Comparison of ENCODE assay signal across 22 cellular contexts in the genomic region with DNA sequence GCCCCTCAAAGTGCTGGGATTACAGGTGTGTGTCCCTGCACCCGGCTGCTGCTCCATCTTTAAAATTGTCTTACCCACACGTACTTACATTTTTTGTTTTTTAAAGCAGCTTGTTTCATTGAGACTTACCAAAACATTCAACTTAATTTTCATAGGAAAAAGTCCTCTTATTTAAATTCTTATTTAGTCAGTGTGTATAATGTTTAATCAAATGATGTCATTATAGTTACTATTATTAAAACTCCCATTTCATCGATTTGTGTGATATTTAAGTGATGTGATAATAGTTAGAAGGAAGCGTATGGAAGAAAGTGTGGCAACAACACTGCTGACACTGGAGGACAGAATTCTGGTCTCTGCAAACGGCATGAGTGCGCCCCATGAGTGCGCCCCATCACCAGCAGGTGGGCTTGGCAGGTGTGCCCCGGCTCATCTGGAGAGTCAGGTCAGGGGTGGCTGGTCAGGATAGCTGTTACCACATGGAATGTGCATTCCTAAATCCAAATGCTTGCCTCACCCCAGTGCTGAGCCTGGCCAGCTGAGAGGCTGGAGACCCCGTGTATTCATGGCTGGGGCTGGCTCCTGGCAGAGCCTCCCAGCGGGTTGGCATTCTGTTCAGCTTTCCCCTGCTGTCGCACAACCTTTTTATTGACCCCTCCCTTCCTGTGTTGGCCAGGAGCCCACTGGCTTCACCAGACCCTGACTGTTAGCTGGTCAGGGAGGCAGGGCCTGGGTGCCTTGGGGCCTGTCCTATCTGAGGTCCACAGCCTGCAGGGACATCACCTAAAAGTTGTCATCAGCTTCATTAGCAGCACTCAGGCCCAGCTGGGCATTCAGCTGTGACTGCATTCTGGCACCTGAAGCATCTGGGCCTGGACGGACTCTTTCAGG.
A peak's percentile ranks its signal among the peaks of the same experiment; 100 is the strongest.
DNase-seq lines count a peak whose midpoint lies in the region; ATAC-seq and TF ChIP-seq lines count a peak whose summit lies in the region.
"Had no signal": no experiment of that assay in that cellular context is flagged by ENCODE, and none has a peak within 500 bp of the region (broad histone marks: within the 10 kb centered on the region; RNA-seq: fewer than 3 reads in every experiment).

No MANE protein-coding gene starts in this region.

- H3K27ac ChIP-seq in H9 (ENCODE audit: insufficient read length, low read depth, low read length), result no peak overlapping the region
- no peak overlapping the region for H3K27ac ChIP-seq in heart left ventricle
- H3K27ac ChIP-seq in parathyroid adenoma, result no peak overlapping the region
- H3K27ac ChIP-seq in vagina, result no peak overlapping the region
- H3K27ac ChIP-seq: brain microvascular endothelial cell, HL-60, KMS-11, left lung, SK-N-MC, spleen, upper lobe of left lung had no signal

- no peak overlapping the region for H3K4ac ChIP-seq in H9 (ENCODE audit: low read depth, low read length)

- no CpG with 5 or more reads among the region's 12 CpGs for WGBS in H9 (ENCODE audit: extremely low coverage, insufficient read length, low lambda C conversion rate)
- WGBS in heart left ventricle, 4 donors, result 61 to 67% (median 64%) methylated on average over 12 of the region's 12 CpGs

- H3K14ac ChIP-seq in H9 (ENCODE audit: insufficient read depth, low read length), result peak overlapping the region; percentile 43; the same call in 1 of the 2 replicates

- no peaks in the 10 kb centered on the region for H3K23me2 ChIP-seq in H9 (ENCODE audit: insufficient read length, low read depth, low read length, poor library complexity, severe bottlenecking)

- H3K4me3 ChIP-seq in heart left ventricle, result no peak overlapping the region
- H3K4me3 ChIP-seq in parathyroid adenoma (ENCODE audit: low read depth, low read length), result peak overlapping the region; percentile 25
- H3K4me3 ChIP-seq in vagina, result no peak overlapping the region
- H3K4me3 ChIP-seq: left lung, SK-N-MC, spleen, upper lobe of left lung had no signal

- H2BK20ac ChIP-seq in H9 (ENCODE audit: low read depth, low read length, poor library complexity, severe bottlenecking), result no peak overlapping the region

- H3K27me3 ChIP-seq in H9 (ENCODE audit: insufficient read depth, low read length), result no peaks in the 10 kb centered on the region
- no peaks in the 10 kb centered on the region for H3K27me3 ChIP-seq in heart left ventricle
- no peaks in the 10 kb centered on the region for H3K27me3 ChIP-seq in parathyroid adenoma (ENCODE audit: control insufficient read depth, insufficient read depth, low read length)
- H3K27me3 ChIP-seq in vagina, result no peaks in the 10 kb centered on the region
- H3K27me3 ChIP-seq: brain microvascular endothelial cell, left lung, spleen, upper lobe of left lung had no signal

- no peak overlapping the region for H2AK5ac ChIP-seq in H9 (ENCODE audit: insufficient read length, low read length)

- H3K79me2 ChIP-seq in H9 (ENCODE audit: insufficient read depth, low read length) (peaks cover 8% of the 10 kb centered on the region; the same call in 1 of the 2 replicates), parathyroid adenoma (peaks cover 42% of the 10 kb centered on the region)

- no peak overlapping the region for H3K23ac ChIP-seq in H9 (ENCODE audit: insufficient read length, low read depth, low read length)

- H3K56ac ChIP-seq in H9 (ENCODE audit: insufficient read length, low read depth, low read length), result no peak overlapping the region

- TF ChIP-seq CTCF in H9 (conservative IDR thresholded peaks at IDR 0.05), result no peak
- no peak for TF ChIP-seq CTCF in heart left ventricle (IDR thresholded peaks at IDR 0.05)
- no peak for TF ChIP-seq CTCF in parathyroid adenoma (IDR thresholded peaks at IDR 0.05)
- no peak for TF ChIP-seq CTCF in vagina (IDR thresholded peaks at IDR 0.05)

- no peak overlapping the region for H2BK5ac ChIP-seq in H9 (ENCODE audit: insufficient read length, low read length)

- H3K36me3 Mint-ChIP-seq in H9 (ENCODE audit: insufficient read depth in 1 of 3, low read depth in 3 of 3), result peaks cover 3 to 4% (median 4%) of the 10 kb centered on the region in 3 experiments
- H3K36me3 Mint-ChIP-seq: activated naive CD8-positive, alpha-beta T cell; stimulated activated effector memory CD8-positive, alpha-beta T cell treated with anti-CD3 and anti-CD28 coated beads, Interleukin-12 subunit alpha, Interleukin-12 subunit beta, amount 100 ng/mL, for 72 hours had no signal

- no peaks in the 10 kb centered on the region; the same call in 1 of the 2 replicates for H3K27me3 Mint-ChIP-seq in H9 (ENCODE audit: low read depth)
- H3K27me3 Mint-ChIP-seq: activated CD4-positive, alpha-beta memory T cell treated with anti-CD3 and anti-CD28 coated beads, Interleukin-2, amount 10 ng/mL, durations not matched to agents 7 days and 5 days had no signal

- no peak overlapping the region for H3K18ac ChIP-seq in H9 (ENCODE audit: insufficient read length, low read depth, low read length)

- H3K4me2 ChIP-seq in H9 (ENCODE audit: insufficient read depth, insufficient read length, low read length), result no peak overlapping the region
- H3K4me2 ChIP-seq in parathyroid adenoma (ENCODE audit: low read length), result peak overlapping the region; percentile 29
- H3K4me2 ChIP-seq: KMS-11 had no signal

- no peak overlapping the region; the same call in 1 of the 2 replicates for H2BK15ac ChIP-seq in H9 (ENCODE audit: low read depth, low read length)

- no peak overlapping the region for H2BK12ac ChIP-seq in H9 (ENCODE audit: insufficient read length, low read depth, low read length)

- no peak overlapping the region for H2BK120ac ChIP-seq in H9 (ENCODE audit: low read depth, low read length, poor library complexity, severe bottlenecking)

- 0 out of 2 replicates have a peak, but pooled peaks cover 2% of the 10 kb centered on the region for H3K4me1 ChIP-seq in H9 (ENCODE audit: insufficient read depth, low read length)
- H3K4me1 ChIP-seq in heart left ventricle, result peaks cover 0 to 31% (median 14%) of the 10 kb centered on the region in 12 donors
- peaks cover 20% of the 10 kb centered on the region for H3K4me1 ChIP-seq in parathyroid adenoma
- H3K4me1 ChIP-seq in vagina, result peaks cover 16% of the 10 kb centered on the region

- no peak overlapping the region for H4K5ac ChIP-seq in H9 (ENCODE audit: insufficient read length, low read depth, low read length)

- peaks cover 3% of the 10 kb centered on the region in 2 experiments; a peak in 4 of 5 replicates for H3K9me3 Mint-ChIP-seq in H9
- H3K9me3 Mint-ChIP-seq: activated CD4-positive, alpha-beta memory T cell treated with anti-CD3 and anti-CD28 coated beads, Interleukin-2, amount 10 ng/mL, durations not matched to agents 7 days and 5 days; stimulated activated effector memory CD8-positive, alpha-beta T cell treated with anti-CD3 and anti-CD28 coated beads, Interleukin-12 subunit alpha, Interleukin-12 subunit beta, amount 100 ng/mL, for 72 hours had no signal

- TF ChIP-seq POLR2A in heart left ventricle (IDR thresholded peaks at IDR 0.05) (no peak), vagina (IDR thresholded peaks at IDR 0.05) (no peak)

- no peaks in the 10 kb centered on the region for H4K20me1 ChIP-seq in H9 (ENCODE audit: control insufficient read depth, insufficient read depth, insufficient read length)

- H2AFZ ChIP-seq in H9 (ENCODE audit: low read length) (no peak overlapping the region), parathyroid adenoma (no peak overlapping the region)

- intact Hi-C loops in heart left ventricle (cut with DNase I), result loop anchor here in 1 of 10 donors (5.0 kb wide), 1 partner anchor 76 kb away; no protein-coding TSS in a partner anchor
- intact Hi-C loops in vagina (cut with DNase I), result no loop called here

- no peak overlapping the region for H3K4me3 Mint-ChIP-seq in H9
- H3K4me3 Mint-ChIP-seq: activated CD4-positive, alpha-beta memory T cell treated with anti-CD3 and anti-CD28 coated beads, Interleukin-2, amount 10 ng/mL, durations not matched to agents 7 days and 5 days; activated naive CD8-positive, alpha-beta T cell; stimulated activated effector memory CD8-positive, alpha-beta T cell treated with anti-CD3 and anti-CD28 coated beads, Interleukin-12 subunit alpha, Interleukin-12 subunit beta, amount 100 ng/mL, for 72 hours had no signal

- H3K4me1 Mint-ChIP-seq in H9, result peaks cover 66 to 72% of the 10 kb centered on the region in 2 experiments
- H3K4me1 Mint-ChIP-seq: activated CD4-positive, alpha-beta memory T cell treated with anti-CD3 and anti-CD28 coated beads, Interleukin-2, amount 10 ng/mL, durations not matched to agents 7 days and 5 days had no signal

- no peak overlapping the region for H3K9ac ChIP-seq in H9 (ENCODE audit: extremely low read depth, insufficient read length, low read length)
- H3K9ac ChIP-seq in parathyroid adenoma, result no peak overlapping the region
- H3K9ac ChIP-seq: KMS-11 had no signal

- peaks cover 0 to 3% (median 0%) of the 10 kb centered on the region in 9 donors for H3K36me3 ChIP-seq in heart left ventricle
- no peaks in the 10 kb centered on the region for H3K36me3 ChIP-seq in parathyroid adenoma (ENCODE audit: control insufficient read depth, insufficient read depth, low read length)
- H3K36me3 ChIP-seq in vagina, result no peaks in the 10 kb centered on the region
- H3K36me3 ChIP-seq: brain microvascular endothelial cell, left lung, spleen, upper lobe of left lung had no signal

- no peak overlapping the region for H4K8ac ChIP-seq in H9 (replicated peaks; ENCODE audit: insufficient read length, low read depth, low read length)

- no peak overlapping the region for H4K91ac ChIP-seq in H9 (ENCODE audit: insufficient read length, low read depth, low read length)

- no peak overlapping the region for H3K27ac Mint-ChIP-seq in H9
- H3K27ac Mint-ChIP-seq: activated CD4-positive, alpha-beta memory T cell treated with anti-CD3 and anti-CD28 coated beads, Interleukin-2, amount 10 ng/mL, durations not matched to agents 7 days and 5 days; activated naive CD8-positive, alpha-beta T cell; stimulated activated effector memory CD8-positive, alpha-beta T cell treated with anti-CD3 and anti-CD28 coated beads, Interleukin-12 subunit alpha, Interleukin-12 subunit beta, amount 100 ng/mL, for 72 hours had no signal

- no peak overlapping the region for H3T11ph ChIP-seq in H9 (ENCODE audit: low read length)

- DNase-seq in H9, result no peak
- DNase-seq in NCI-H69 (lab: John Stamatoyannopoulos, UW), result peak; percentile 74
- DNase-seq in heart left ventricle, result peak; percentile 45 to 86 (median 72)
- no peak for DNase-seq in RPMI8226
- no peak for DNase-seq in vagina (ENCODE audit: extremely low spot score in 2 of 2)
- DNase-seq: activated CD4-positive, alpha-beta memory T cell treated with anti-CD3 and anti-CD28 coated beads, Interleukin-2, amount 10 ng/mL, durations not matched to agents 7 days and 5 days; activated T-cell treated with anti-CD3 and anti-CD28 coated beads, Interleukin-2, amount 50 U/mL, for 48 hours; brain microvascular endothelial cell; effector memory CD4-positive, alpha-beta T cell; left lung; NCI-H1417; NCI-H510A; spleen; upper lobe of left lung had no signal

- H3K79me1 ChIP-seq in H9 (ENCODE audit: insufficient read depth, low read depth, low read length, poor library complexity, severe bottlenecking), result no peaks in the 10 kb centered on the region

- ATAC-seq in heart left ventricle (peak; percentile 46 to 78 (median 72)), HG02938 (IDR thresholded peaks at IDR 0.05; ENCODE audit: unreplicated experiment) (no peak), HG03442 (IDR thresholded peaks at IDR 0.05; ENCODE audit: unreplicated experiment) (no peak)
- ATAC-seq: left lung; stimulated activated effector memory CD8-positive, alpha-beta T cell treated with anti-CD3 and anti-CD28 coated beads, Interleukin-12 subunit alpha, Interleukin-12 subunit beta, amount 100 ng/mL, for 72 hours had no signal

- H3K9me3 ChIP-seq in H9 (ENCODE audit: control insufficient read depth, low read depth, low read length), result peaks cover 2% of the 10 kb centered on the region
- H3K9me3 ChIP-seq in heart left ventricle, result peaks cover 0 to 4% (median 2%) of the 10 kb centered on the region in 12 donors
- H3K9me3 ChIP-seq in parathyroid adenoma (ENCODE audit: control insufficient read depth, low read length), result no peaks in the 10 kb centered on the region
- H3K9me3 ChIP-seq in vagina, result no peaks in the 10 kb centered on the region

Comparison
In these comparisons a context has a peak if more than half of its experiments do, and no peak if none do; other contexts are left out.
1. DNase-seq: peak in NCI-H69 (single experiment) and heart left ventricle (5 of 5); none in H9 (single experiment), RPMI8226 (single experiment) and vagina (0 of 2).
2. ATAC-seq: peak in heart left ventricle (4 of 4); none in HG02938 (single experiment) and HG03442 (single experiment).